ENCODE assay signal across 18 cellular contexts in genomic region chr7:155201325-155202087, GRCh38.
"Had no signal": no experiment of that assay in that cellular context is flagged by ENCODE, and none has a peak within 500 bp of the region (broad histone marks: within the 10 kb centered on the region; RNA-seq: fewer than 3 reads in every experiment).

No MANE protein-coding gene starts in this region.

- H3K4me3 ChIP-seq: ascending aorta, colonic mucosa, gastrocnemius medialis, left ventricle myocardium inferior, neural progenitor cell, pancreas, sigmoid colon, thyroid gland had no signal

- H3K4me3 Mint-ChIP-seq: activated CD4-positive, alpha-beta memory T cell treated with anti-CD3 and anti-CD28 coated beads, Interleukin-2, amount 10 ng/mL, durations not matched to agents 7 days and 5 days; central memory CD8-positive, alpha-beta T cell; T-helper 1 cell treated with Interleukin-12 subunit alpha and Interleukin-12 subunit beta and Interleukin-4 antibody, amounts not matched to agents 30 μg/mL and 1 μg/mL, for 36 hours had no signal

- H3K36me3 ChIP-seq: ascending aorta, colonic mucosa, gastrocnemius medialis, left ventricle myocardium inferior, neural progenitor cell, pancreas, sigmoid colon, thyroid gland had no signal

- H3K27ac ChIP-seq: ascending aorta, colonic mucosa, gastrocnemius medialis, left ventricle myocardium inferior, neural progenitor cell, pancreas, sigmoid colon, thyroid gland, VCaP had no signal

- DNase-seq: activated CD4-positive, alpha-beta memory T cell treated with anti-CD3 and anti-CD28 coated beads, Interleukin-2, amount 10 ng/mL, durations not matched to agents 7 days and 5 days; activated CD8-positive, alpha-beta memory T cell treated with anti-CD3 and anti-CD28 coated beads, Interleukin-2, amount 50 U/mL, for 4 hours; activated naive CD4-positive, alpha-beta T cell treated with Interleukin-2 at 50 U/mL for 16 hours; colonic mucosa; gastrocnemius medialis; left ventricle myocardium inferior; mammary epithelial cell; stimulated activated CD4-positive, alpha-beta T cell treated with anti-CD3 and anti-CD28 coated beads, Interleukin-4, amount 100 ng/mL, for 4 hours; stimulated activated naive CD4-positive, alpha-beta T cell treated with Interleukin-2 at 50 U/mL for 16 hours; thyroid gland had no signal

- ATAC-seq: esophagus mucosa, gastrocnemius medialis, pancreas had no signal

- H3K9me3 ChIP-seq: colonic mucosa, gastrocnemius medialis, pancreas, thyroid gland had no signal

- H3K27me3 Mint-ChIP-seq: activated CD4-positive, alpha-beta memory T cell treated with anti-CD3 and anti-CD28 coated beads, Interleukin-2, amount 10 ng/mL, durations not matched to agents 7 days and 5 days; central memory CD8-positive, alpha-beta T cell had no signal

- H3K27me3 ChIP-seq: ascending aorta, colonic mucosa, gastrocnemius medialis, neural progenitor cell, pancreas, thyroid gland had no signal

- H3K27ac Mint-ChIP-seq: neural progenitor cell had no signal

- H3K4me1 ChIP-seq: ascending aorta, colonic mucosa, gastrocnemius medialis, left ventricle myocardium inferior, neural progenitor cell, thyroid gland had no signal
